In genomic region chr11:82992219-82992618, GRCh38 we compare ENCODE assay signal across 24 cellular contexts.
A peak's percentile ranks its signal among the peaks of the same experiment; 100 is the strongest.
DNase-seq lines count a peak whose midpoint lies in the region; ATAC-seq and TF ChIP-seq lines count a peak whose summit lies in the region.
"Had no signal": no experiment of that assay in that cellular context is flagged by ENCODE, and none has a peak within 500 bp of the region (broad histone marks: within the 10 kb centered on the region; RNA-seq: fewer than 3 reads in every experiment).

No MANE protein-coding gene starts in this region.

- no peak for ATAC-seq in naive B cell (ENCODE audit: low read depth in 2 of 2)
- no peak for ATAC-seq in effector memory CD8-positive, alpha-beta T cell (replicated peaks)

- TF ChIP-seq CTCF in chondrocyte (IDR thresholded peaks at IDR 0.05), result no peak
- no peak for TF ChIP-seq CTCF in uterus (IDR thresholded peaks at IDR 0.05)

- peaks cover 0 to 8% of the 10 kb centered on the region in 2 donors for H3K4me1 ChIP-seq in uterus

- H3K27me3 ChIP-seq in uterus, result no peaks in the 10 kb centered on the region
- H3K27me3 ChIP-seq: brain microvascular endothelial cell, tibial artery had no signal

- H3K4me3 ChIP-seq in uterus, result no peak overlapping the region
- H3K4me3 ChIP-seq: lung, tibial artery had no signal

- peak overlapping the region; percentile 39 for H3K27ac Mint-ChIP-seq in activated naive CD4-positive, alpha-beta T cell treated with anti-CD3 and anti-CD28 coated beads, Interleukin-2, amount 10 ng/mL, durations not matched to agents 7 days and 5 days
- H3K27ac Mint-ChIP-seq in chondrocyte (ENCODE audit: unreplicated experiment) (peak overlapping the region; percentile 39), naive B cell (peak overlapping the region; percentile 44 to 91 (median 80))
- no peak overlapping the region for H3K27ac Mint-ChIP-seq in effector memory CD8-positive, alpha-beta T cell
- H3K27ac Mint-ChIP-seq: activated CD4-positive, alpha-beta memory T cell treated with anti-CD3 and anti-CD28 coated beads, Interleukin-2, amount 10 ng/mL, durations not matched to agents 7 days and 5 days; dendritic cell treated with granulocyte-macrophage colony-stimulating factor and Interleukin-4, amounts not matched to agents 40 ng/mL and 50 ng/mL, for 4 days had no signal

- H3K4me3 Mint-ChIP-seq in activated naive CD4-positive, alpha-beta T cell treated with anti-CD3 and anti-CD28 coated beads, Interleukin-2, amount 10 ng/mL, durations not matched to agents 7 days and 5 days, result no peak overlapping the region
- H3K4me3 Mint-ChIP-seq in chondrocyte (ENCODE audit: unreplicated experiment) (no peak overlapping the region), naive B cell (no peak overlapping the region)
- no peak overlapping the region for H3K4me3 Mint-ChIP-seq in effector memory CD8-positive, alpha-beta T cell
- H3K4me3 Mint-ChIP-seq: activated CD4-positive, alpha-beta memory T cell treated with anti-CD3 and anti-CD28 coated beads, Interleukin-2, amount 10 ng/mL, durations not matched to agents 7 days and 5 days; CD4-positive, CD25-positive, alpha-beta regulatory T cell; dendritic cell treated with granulocyte-macrophage colony-stimulating factor and Interleukin-4, amounts not matched to agents 40 ng/mL and 50 ng/mL, for 4 days had no signal

- no peaks in the 10 kb centered on the region for H3K9me3 ChIP-seq in uterus
- H3K9me3 ChIP-seq: tibial artery had no signal

- no peaks in the 10 kb centered on the region for H3K36me3 ChIP-seq in uterus

- intact Hi-C loops in uterus (cut with DNase I; ENCODE audit: low total_unique reads), result no loop called here

- no peaks in the 10 kb centered on the region for H3K27me3 Mint-ChIP-seq in activated naive CD4-positive, alpha-beta T cell treated with anti-CD3 and anti-CD28 coated beads, Interleukin-2, amount 10 ng/mL, durations not matched to agents 7 days and 5 days
- H3K27me3 Mint-ChIP-seq in chondrocyte (ENCODE audit: low read depth), result no peaks in the 10 kb centered on the region
- no peaks in the 10 kb centered on the region for H3K27me3 Mint-ChIP-seq in naive B cell
- no peaks in the 10 kb centered on the region for H3K27me3 Mint-ChIP-seq in effector memory CD8-positive, alpha-beta T cell
- H3K27me3 Mint-ChIP-seq: activated CD4-positive, alpha-beta memory T cell treated with anti-CD3 and anti-CD28 coated beads, Interleukin-2, amount 10 ng/mL, durations not matched to agents 7 days and 5 days; CD4-positive, CD25-positive, alpha-beta regulatory T cell; dendritic cell treated with granulocyte-macrophage colony-stimulating factor and Interleukin-4, amounts not matched to agents 40 ng/mL and 50 ng/mL, for 4 days had no signal

- CTCF ChIA-PET in activated naive CD4-positive, alpha-beta T cell treated with anti-CD3 and anti-CD28 coated beads, Interleukin-2, amount 10 ng/mL, durations not matched to agents 7 days and 5 days (lab: Charles Lee), result interaction anchor here (0.7 kb wide), 1 partner anchor 90 kb away, joined by 3 read pairs; the partner anchor contains the start of gene DDIAS

- peaks cover 4% of the 10 kb centered on the region for H3K4me1 Mint-ChIP-seq in activated naive CD4-positive, alpha-beta T cell treated with anti-CD3 and anti-CD28 coated beads, Interleukin-2, amount 10 ng/mL, durations not matched to agents 7 days and 5 days
- H3K4me1 Mint-ChIP-seq in chondrocyte (ENCODE audit: low read depth), result peaks cover 57% of the 10 kb centered on the region
- H3K4me1 Mint-ChIP-seq in naive B cell, result peaks cover 47 to 70% (median 54%) of the 10 kb centered on the region in 3 donors
- peaks cover 7 to 10% of the 10 kb centered on the region in 2 donors for H3K4me1 Mint-ChIP-seq in effector memory CD8-positive, alpha-beta T cell (ENCODE audit: low read depth in 2 of 2)

- H3K27ac ChIP-seq in uterus, result peak overlapping the region; percentile 33 to 64
- H3K27ac ChIP-seq: 22Rv1, brain microvascular endothelial cell, HL-60 had no signal

- no peak for TF ChIP-seq POLR2A in uterus (IDR thresholded peaks at IDR 0.05)

- no peaks in the 10 kb centered on the region for H3K9me3 Mint-ChIP-seq in activated naive CD4-positive, alpha-beta T cell treated with anti-CD3 and anti-CD28 coated beads, Interleukin-2, amount 10 ng/mL, durations not matched to agents 7 days and 5 days
- no peaks in the 10 kb centered on the region for H3K9me3 Mint-ChIP-seq in chondrocyte (ENCODE audit: low read depth)
- H3K9me3 Mint-ChIP-seq in naive B cell, result no peaks in the 10 kb centered on the region
- H3K9me3 Mint-ChIP-seq in effector memory CD8-positive, alpha-beta T cell, result no peaks in the 10 kb centered on the region
- H3K9me3 Mint-ChIP-seq: activated CD4-positive, alpha-beta memory T cell treated with anti-CD3 and anti-CD28 coated beads, Interleukin-2, amount 10 ng/mL, durations not matched to agents 7 days and 5 days; CD4-positive, CD25-positive, alpha-beta regulatory T cell; dendritic cell treated with granulocyte-macrophage colony-stimulating factor and Interleukin-4, amounts not matched to agents 40 ng/mL and 50 ng/mL, for 4 days had no signal

- DNase-seq in activated naive CD4-positive, alpha-beta T cell treated with anti-CD3 and anti-CD28 coated beads, Interleukin-2, amount 10 ng/mL, durations not matched to agents 7 days and 5 days, result no peak
- no peak for DNase-seq in activated naive CD4-positive, alpha-beta T cell treated with Interleukin-2 at 50 U/mL for 16 hours
- no peak for DNase-seq in chondrocyte (ENCODE audit: low spot score)
- no peak for DNase-seq in naive B cell
- DNase-seq in uterus, result peak; percentile 33 to 39
- no peak for DNase-seq in HK-2 (ENCODE audit: unreplicated experiment)
- DNase-seq in effector memory CD8-positive, alpha-beta T cell, result no peak
- DNase-seq in SIG-M5 (lab: John Stamatoyannopoulos, UW), result no peak
- DNase-seq: activated CD4-positive, alpha-beta memory T cell treated with anti-CD3 and anti-CD28 coated beads, Interleukin-2, amount 10 ng/mL, durations not matched to agents 7 days and 5 days; activated CD4-positive, CD25-positive, alpha-beta regulatory T cell; activated effector memory CD4-positive, alpha-beta T cell treated with anti-CD3 and anti-CD28 coated beads, Interleukin-2, amount 50 U/mL, for 16 hours; brain microvascular endothelial cell; CD4-positive, CD25-positive, alpha-beta regulatory T cell; HCEC 1CT; NCI-H1105; NCI-H1930; stimulated activated CD4-positive, alpha-beta T cell treated with anti-CD3 and anti-CD28 coated beads, Interleukin-4, amount 100 ng/mL, for 24 hours; stimulated activated naive CD4-positive, alpha-beta T cell treated with Interleukin-2 at 50 U/mL for 16 hours; T1000; tibial artery had no signal

- peaks cover 15% of the 10 kb centered on the region for H3K36me3 Mint-ChIP-seq in activated naive CD4-positive, alpha-beta T cell treated with anti-CD3 and anti-CD28 coated beads, Interleukin-2, amount 10 ng/mL, durations not matched to agents 7 days and 5 days
- peaks cover 17% of the 10 kb centered on the region for H3K36me3 Mint-ChIP-seq in chondrocyte (ENCODE audit: low read depth)
- peaks cover 41 to 53% of the 10 kb centered on the region in 2 donors for H3K36me3 Mint-ChIP-seq in naive B cell
- peaks cover 3% of the 10 kb centered on the region for H3K36me3 Mint-ChIP-seq in effector memory CD8-positive, alpha-beta T cell (ENCODE audit: insufficient read depth)

Comparison
In these comparisons a context has a peak if more than half of its experiments do, and no peak if none do; other contexts are left out.
1. DNase-seq: peak in uterus (2 of 2); none in activated naive CD4-positive, alpha-beta T cell treated with anti-CD3 and anti-CD28 coated beads, Interleukin-2, amount 10 ng/mL, durations not matched to agents 7 days and 5 days (single experiment), activated naive CD4-positive, alpha-beta T cell treated with Interleukin-2 at 50 U/mL for 16 hours (single experiment), chondrocyte (single experiment), naive B cell (single experiment), HK-2 (single experiment), effector memory CD8-positive, alpha-beta T cell (0 of 3) and SIG-M5 (single experiment).
2. H3K27ac Mint-ChIP-seq: peak in activated naive CD4-positive, alpha-beta T cell treated with anti-CD3 and anti-CD28 coated beads, Interleukin-2, amount 10 ng/mL, durations not matched to agents 7 days and 5 days (single experiment), chondrocyte (single experiment) and naive B cell (6 of 6); none in effector memory CD8-positive, alpha-beta T cell (0 of 2).